Comparison of ENCODE assay signal across 13 cellular contexts in genomic region chr16:31352344-31353115, GRCh38. TPM values are rescaled to one million over a fixed set of nuclear protein-coding genes. Genes with fewer than 3 reads are reported as not detected.
DNase-seq lines count a peak whose midpoint lies in the region; ATAC-seq and TF ChIP-seq lines count a peak whose summit lies in the region.
"Had no signal": no experiment of that assay in that cellular context is flagged by ENCODE, and none has a peak within 500 bp of the region (broad histone marks: within the 10 kb centered on the region; RNA-seq: fewer than 3 reads in every experiment).

No MANE protein-coding gene starts in this region.

- peaks cover 6% of the 10 kb centered on the region for H3K4me1 ChIP-seq in OCI-LY7 (ENCODE audit: insufficient read depth, low read length, poor library complexity, severe bottlenecking)

- intact Hi-C loops in activated CD4-positive, alpha-beta T cell treated with anti-CD3 and anti-CD28 coated beads, Interleukin-2, amount 10 ng/mL, durations not matched to agents 24 days and 14 days (cut with micrococcal nuclease), result loop anchor here (10.0 kb wide), 2 partner anchors 88 to 522 kb away; partner anchors contain the start of gene ZNF267
- intact Hi-C loops in OCI-LY7 (cut with micrococcal nuclease; ENCODE audit: unreplicated experiment), result no loop called here

- POLR2A ChIA-PET in OCI-LY7 (lab: Charles Lee), result no interaction called here

- H3K4me3 Mint-ChIP-seq in activated CD4-positive, alpha-beta T cell treated with anti-CD3 and anti-CD28 coated beads, Interleukin-2, amount 10 ng/mL, durations not matched to agents 24 days and 14 days, result peak overlapping the region; percentile 51
- H3K4me3 Mint-ChIP-seq in stimulated activated effector memory CD8-positive, alpha-beta T cell treated with anti-CD3 and anti-CD28 coated beads, Interleukin-12 subunit alpha, Interleukin-12 subunit beta, amount 100 ng/mL, for 72 hours, result peak overlapping the region; percentile 55

- H3K36me3 Mint-ChIP-seq in activated CD4-positive, alpha-beta T cell treated with anti-CD3 and anti-CD28 coated beads, Interleukin-2, amount 10 ng/mL, durations not matched to agents 24 days and 14 days (ENCODE audit: low read depth), result peaks cover 2% of the 10 kb centered on the region
- peaks cover 17% of the 10 kb centered on the region for H3K36me3 Mint-ChIP-seq in stimulated activated effector memory CD8-positive, alpha-beta T cell treated with anti-CD3 and anti-CD28 coated beads, Interleukin-12 subunit alpha, Interleukin-12 subunit beta, amount 100 ng/mL, for 72 hours

- no peak overlapping the region for H3K27ac ChIP-seq in OCI-LY7 (ENCODE audit: low read depth, low read length, poor library complexity, severe bottlenecking)

- ATAC-seq in stimulated activated effector memory CD8-positive, alpha-beta T cell treated with anti-CD3 and anti-CD28 coated beads, Interleukin-12 subunit alpha, Interleukin-12 subunit beta, amount 100 ng/mL, for 72 hours, result no peak
- ATAC-seq in HG03378 (IDR thresholded peaks at IDR 0.05; ENCODE audit: unreplicated experiment), result no peak

- H3K4me2 ChIP-seq in OCI-LY7 (ENCODE audit: low read length), result no peak overlapping the region

- no peak overlapping the region for H2AFZ ChIP-seq in OCI-LY7 (ENCODE audit: low read length)

- no peaks in the 10 kb centered on the region for H3K9me3 ChIP-seq in OCI-LY7 (ENCODE audit: low read length)

- H3K27ac Mint-ChIP-seq in activated CD4-positive, alpha-beta T cell treated with anti-CD3 and anti-CD28 coated beads, Interleukin-2, amount 10 ng/mL, durations not matched to agents 24 days and 14 days, result peak overlapping the region; percentile 86
- H3K27ac Mint-ChIP-seq in stimulated activated effector memory CD8-positive, alpha-beta T cell treated with anti-CD3 and anti-CD28 coated beads, Interleukin-12 subunit alpha, Interleukin-12 subunit beta, amount 100 ng/mL, for 72 hours, result peak overlapping the region; percentile 91

- no peak overlapping the region for H3K4me3 ChIP-seq in OCI-LY7 (ENCODE audit: low read depth, low read length, poor library complexity, severe bottlenecking)

- no peaks in the 10 kb centered on the region for H4K20me1 ChIP-seq in OCI-LY7 (ENCODE audit: insufficient read depth, low read length)

- no peaks in the 10 kb centered on the region for H3K9me3 Mint-ChIP-seq in activated CD4-positive, alpha-beta T cell treated with anti-CD3 and anti-CD28 coated beads, Interleukin-2, amount 10 ng/mL, durations not matched to agents 24 days and 14 days
- H3K9me3 Mint-ChIP-seq in stimulated activated effector memory CD8-positive, alpha-beta T cell treated with anti-CD3 and anti-CD28 coated beads, Interleukin-12 subunit alpha, Interleukin-12 subunit beta, amount 100 ng/mL, for 72 hours, result no peaks in the 10 kb centered on the region

- H3K4me1 Mint-ChIP-seq in activated CD4-positive, alpha-beta T cell treated with anti-CD3 and anti-CD28 coated beads, Interleukin-2, amount 10 ng/mL, durations not matched to agents 24 days and 14 days, result peaks cover 62% of the 10 kb centered on the region
- peaks cover 85% of the 10 kb centered on the region for H3K4me1 Mint-ChIP-seq in stimulated activated effector memory CD8-positive, alpha-beta T cell treated with anti-CD3 and anti-CD28 coated beads, Interleukin-12 subunit alpha, Interleukin-12 subunit beta, amount 100 ng/mL, for 72 hours

- no peaks in the 10 kb centered on the region for H3K36me3 ChIP-seq in OCI-LY7 (ENCODE audit: insufficient read depth, low read length)

- no peaks in the 10 kb centered on the region for H3K27me3 Mint-ChIP-seq in activated CD4-positive, alpha-beta T cell treated with anti-CD3 and anti-CD28 coated beads, Interleukin-2, amount 10 ng/mL, durations not matched to agents 24 days and 14 days

- no peaks in the 10 kb centered on the region for H3K79me2 ChIP-seq in OCI-LY7 (ENCODE audit: insufficient read depth, low read depth, low read length)

- no peaks in the 10 kb centered on the region for H3K9me2 ChIP-seq in OCI-LY7 (ENCODE audit: insufficient read depth, low read length)

- no peak for DNase-seq in activated CD4-positive, alpha-beta T cell treated with anti-CD3 and anti-CD28 coated beads, Interleukin-2, amount 10 ng/mL, durations not matched to agents 24 days and 14 days
- no peak for DNase-seq in activated CD4-positive, alpha-beta T cell treated with anti-CD3 and anti-CD28 coated beads for 1 hour
- DNase-seq in OCI-LY7 (ENCODE audit: low spot score) (peak; percentile 13), globus pallidus (ENCODE audit: low spot score) (peak; percentile 44), NCI-H187 (lab: John Stamatoyannopoulos, UW) (no peak), NCI-H510A (lab: John Stamatoyannopoulos, UW) (no peak)
- DNase-seq in stimulated activated effector memory CD8-positive, alpha-beta T cell treated with anti-CD3 and anti-CD28 coated beads, Interleukin-12 subunit alpha, Interleukin-12 subunit beta, amount 100 ng/mL, for 72 hours (ENCODE audit: low spot score in 2 of 2), result no peak
- DNase-seq: NCI-H1092 treated with DMSO at 0.1 percent for 48 hours had no signal

- BruUV-seq in OCI-LY7 (replicated peaks; lab: Mats Ljungman, UMichigan), result no TSS peak

- CTCF ChIA-PET in OCI-LY7 (lab: Charles Lee; ENCODE audit: unreplicated experiment), result no interaction called here

- TF ChIP-seq CTCF in OCI-LY7 (conservative IDR thresholded peaks at IDR 0.05; ENCODE audit: low read length), result no peak

RNA-seq across cellular contexts. Expression of gene ITGAX, which starts 2.4 kb away (rescaled TPM):
- total RNA-seq in activated CD4-positive, alpha-beta T cell treated with anti-CD3 and anti-CD28 coated beads, Interleukin-2, amount 10 ng/mL, durations not matched to agents 24 days and 14 days, result 44.3 and 45.9 TPM in 2 replicates
- total RNA-seq in OCI-LY7 (2014; rRNA removed; shearing (Covaris generic)), result not detected in 2 replicates
- total RNA-seq in OCI-LY7 (2022), result not detected in 2 replicates
- total RNA-seq: A673, RPMI7951 had no signal

RNA-seq across cellular contexts. Expression of gene ITGAD, which starts 40.6 kb away (rescaled TPM):
- not detected in 2 replicates for total RNA-seq in activated CD4-positive, alpha-beta T cell treated with anti-CD3 and anti-CD28 coated beads, Interleukin-2, amount 10 ng/mL, durations not matched to agents 24 days and 14 days
- total RNA-seq in OCI-LY7 (2014; rRNA removed; shearing (Covaris generic)), result not detected in 2 replicates
- total RNA-seq in OCI-LY7 (2022), result not detected in 2 replicates
- total RNA-seq: A673, dermis microvascular lymphatic vessel endothelial cell, pulmonary artery endothelial cell, RPMI7951 had no signal

Comparison
In these comparisons a context has a peak if more than half of its experiments do, and no peak if none do; other contexts are left out.
1. DNase-seq: peak in OCI-LY7 (single experiment) and globus pallidus (single experiment); none in activated CD4-positive, alpha-beta T cell treated with anti-CD3 and anti-CD28 coated beads, Interleukin-2, amount 10 ng/mL, durations not matched to agents 24 days and 14 days (single experiment), activated CD4-positive, alpha-beta T cell treated with anti-CD3 and anti-CD28 coated beads for 1 hour (single experiment), stimulated activated effector memory CD8-positive, alpha-beta T cell treated with anti-CD3 and anti-CD28 coated beads, Interleukin-12 subunit alpha, Interleukin-12 subunit beta, amount 100 ng/mL, for 72 hours (0 of 2), NCI-H187 (0 of 2) and NCI-H510A (single experiment).
2. RNA of gene ITGAX, which starts 2.4 kb away (total RNA-seq): 44.3 to 45.9 TPM in activated CD4-positive, alpha-beta T cell treated with anti-CD3 and anti-CD28 coated beads, Interleukin-2, amount 10 ng/mL, durations not matched to agents 24 days and 14 days; not detected in OCI-LY7; every median in the first group is over 10 times any median in the second.